8 cellular contexts compared by ENCODE assay signal in the genomic region with DNA sequence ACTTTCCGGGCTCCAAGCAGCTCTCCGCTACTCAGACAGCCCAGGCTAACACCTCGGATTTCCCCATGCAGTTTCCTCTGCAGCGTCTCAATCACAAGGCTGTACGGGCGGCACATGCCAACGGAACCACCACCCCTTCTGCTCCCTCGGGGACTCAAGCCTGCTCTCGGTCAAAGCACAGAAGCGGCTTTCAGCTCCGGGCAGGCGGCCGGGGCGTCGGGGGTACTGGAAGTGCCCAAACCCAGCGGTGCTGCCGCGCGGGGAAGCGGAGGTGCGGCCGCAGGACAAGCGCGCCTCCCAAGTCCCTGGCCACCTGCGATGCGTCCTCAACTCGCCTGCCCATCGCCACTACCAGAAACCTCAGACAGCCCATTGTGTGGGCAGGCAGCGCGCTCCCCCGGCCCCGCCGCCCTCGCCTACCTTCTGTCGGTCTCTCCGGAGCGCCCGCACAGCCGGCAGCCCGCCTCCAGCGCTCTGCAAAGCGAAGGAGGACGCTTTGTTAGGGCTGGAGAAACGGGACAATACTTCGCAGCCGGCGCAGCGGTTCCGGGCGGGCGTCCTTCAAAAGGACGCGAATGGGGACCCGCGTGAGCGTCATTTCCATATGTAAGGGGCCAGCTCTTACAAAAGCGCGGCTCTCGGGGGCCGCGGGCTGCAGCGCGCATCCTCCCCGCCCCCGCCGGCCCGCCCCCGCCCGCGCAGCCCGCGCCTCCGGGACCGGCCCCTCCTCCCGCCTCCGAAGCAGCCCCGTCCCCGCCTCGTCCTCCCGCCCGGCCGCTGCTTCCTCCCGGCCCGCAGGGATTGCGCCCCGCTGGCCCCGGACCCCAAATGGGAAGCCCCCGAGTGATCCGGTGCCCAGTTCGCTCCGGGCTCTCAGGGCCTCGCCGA. TPM values are rescaled to one million over a fixed set of nuclear protein-coding genes. Genes with fewer than 3 reads are reported as not detected.
DNase-seq lines count a peak whose midpoint lies in the region; ATAC-seq and TF ChIP-seq lines count a peak whose summit lies in the region.

No MANE protein-coding gene starts in this region.

- H3K36me3 Mint-ChIP-seq in activated T-helper 1 cell treated with anti-CD3 and anti-CD28 coated beads, Interleukin-12 subunit alpha, Interleukin-12 subunit beta, Interleukin-2, Interleukin-4 antibody, amounts not matched to agents 30 ng/mL and 10 ng/mL and 1 ng/mL, durations not matched to agents 14 hours and 24 hours and 36 hours (ENCODE audit: low read depth), result peaks cover 30% of the 10 kb centered on the region
- H3K36me3 Mint-ChIP-seq in nephron progenitor cell (ENCODE audit: low read depth), result peaks cover 4% of the 10 kb centered on the region

- H4K20me1 ChIP-seq in OCI-LY3 (ENCODE audit: insufficient read depth, low read length), result peaks cover 44% of the 10 kb centered on the region

- H3K27me3 ChIP-seq in BE2C (no peaks in the 10 kb centered on the region; the same call in 1 of the 2 replicates), OCI-LY3 (ENCODE audit: low read depth, low read length) (peaks cover 5% of the 10 kb centered on the region; the same call in 1 of the 2 replicates), subcutaneous abdominal adipose tissue (ENCODE audit: control insufficient read depth in 5 of 5, insufficient read depth in 4 of 5, low read length in 5 of 5) (peaks cover 0 to 3% (median 0%) of the 10 kb centered on the region in 5 donors)

- H3K27ac Mint-ChIP-seq in activated T-helper 1 cell treated with anti-CD3 and anti-CD28 coated beads, Interleukin-12 subunit alpha, Interleukin-12 subunit beta, Interleukin-2, Interleukin-4 antibody, amounts not matched to agents 30 ng/mL and 10 ng/mL and 1 ng/mL, durations not matched to agents 14 hours and 24 hours and 36 hours, result peak overlapping the region; percentile 49
- peak overlapping the region; percentile 11 for H3K27ac Mint-ChIP-seq in nephron progenitor cell

- no peaks in the 10 kb centered on the region for H3K9me3 Mint-ChIP-seq in activated T-helper 1 cell treated with anti-CD3 and anti-CD28 coated beads, Interleukin-12 subunit alpha, Interleukin-12 subunit beta, Interleukin-2, Interleukin-4 antibody, amounts not matched to agents 30 ng/mL and 10 ng/mL and 1 ng/mL, durations not matched to agents 14 hours and 24 hours and 36 hours
- no peaks in the 10 kb centered on the region for H3K9me3 Mint-ChIP-seq in nephron progenitor cell

- peak overlapping the region; percentile 89 for H3K4me2 ChIP-seq in OCI-LY3 (ENCODE audit: low read length)

- H3K9ac ChIP-seq in OCI-LY3 (ENCODE audit: low read length) (peak overlapping the region; percentile 86), subcutaneous abdominal adipose tissue (ENCODE audit: low read length in 5 of 5) (peak overlapping the region in 4 of 5 donors; percentile 59 to 75 (median 66))

- H3K9me3 ChIP-seq in BE2C (no peaks in the 10 kb centered on the region), OCI-LY3 (ENCODE audit: insufficient read depth, low read length) (no peaks in the 10 kb centered on the region), subcutaneous abdominal adipose tissue (ENCODE audit: control insufficient read depth in 5 of 5, low read length in 5 of 5) (no peaks in the 10 kb centered on the region)

- no peak overlapping the region for H2AFZ ChIP-seq in OCI-LY3 (ENCODE audit: low read depth, low read length)

- H3K4me1 ChIP-seq in BE2C, result no peaks in the 10 kb centered on the region
- H3K4me1 ChIP-seq in OCI-LY3 (ENCODE audit: low read length), result peaks cover 30% of the 10 kb centered on the region
- peaks cover 4 to 30% (median 29%) of the 10 kb centered on the region in 5 donors for H3K4me1 ChIP-seq in subcutaneous abdominal adipose tissue (ENCODE audit: control insufficient read depth in 5 of 5, insufficient read depth in 5 of 5, low read length in 5 of 5)

- H3K27me3 Mint-ChIP-seq in activated T-helper 1 cell treated with anti-CD3 and anti-CD28 coated beads, Interleukin-12 subunit alpha, Interleukin-12 subunit beta, Interleukin-2, Interleukin-4 antibody, amounts not matched to agents 30 ng/mL and 10 ng/mL and 1 ng/mL, durations not matched to agents 14 hours and 24 hours and 36 hours (ENCODE audit: insufficient read depth), result peaks cover 16% of the 10 kb centered on the region
- H3K27me3 Mint-ChIP-seq in nephron progenitor cell (ENCODE audit: low read depth, poor library complexity), result peaks cover 38% of the 10 kb centered on the region

- intact Hi-C loops in activated T-helper 1 cell treated with anti-CD3 and anti-CD28 coated beads, Interleukin-12 subunit alpha, Interleukin-12 subunit beta, Interleukin-2, Interleukin-4 antibody, amounts not matched to agents 30 ng/mL and 10 ng/mL and 1 ng/mL, durations not matched to agents 14 hours and 24 hours and 36 hours (cut with micrococcal nuclease), result loop anchor here (2.0 to 10.0 kb wide), 6 partner anchors 17 to 1245 kb away; partner anchors contain the start of genes DMAC2L, L2HGDH, RPS29 and TMX1

- H3K4me3 ChIP-seq in BE2C (ENCODE audit: low read depth, low read length), result peak overlapping the region; percentile 77
- H3K4me3 ChIP-seq in OCI-LY3 (ENCODE audit: low read length), result peak overlapping the region; percentile 90
- H3K4me3 ChIP-seq in fibroblast of pulmonary artery (replicated peaks; ENCODE audit: low read depth, low read length), result peak overlapping the region; percentile 72
- H3K4me3 ChIP-seq in subcutaneous abdominal adipose tissue (ENCODE audit: low read depth in 1 of 5, low read length in 5 of 5), result peak overlapping the region; percentile 80 to 87 (median 81)

- peak overlapping the region; percentile 78 for H3K27ac ChIP-seq in OCI-LY3 (ENCODE audit: low read length)
- peak overlapping the region; percentile 54 for H3K27ac ChIP-seq in subcutaneous abdominal adipose tissue (ENCODE audit: low read depth, low read length)

- peak; percentile 53 for ATAC-seq in HG03432 (IDR thresholded peaks at IDR 0.05; ENCODE audit: unreplicated experiment)

- DNase-seq in BE2C, result peak; percentile 57
- peak; percentile 48 for DNase-seq in GM19238 (ENCODE audit: insufficient read length, low spot score)
- DNase-seq in activated T-helper 1 cell treated with anti-CD3 and anti-CD28 coated beads, Interleukin-12 subunit alpha, Interleukin-12 subunit beta, Interleukin-2, Interleukin-4 antibody, amounts not matched to agents 30 ng/mL and 10 ng/mL and 1 ng/mL, durations not matched to agents 14 hours and 24 hours and 36 hours (ENCODE audit: low spot score), result peak; percentile 57
- peak; percentile 40 for DNase-seq in fibroblast of pulmonary artery (ENCODE audit: low read depth)
- peak; percentile 67 for DNase-seq in nephron progenitor cell

- H3K79me2 ChIP-seq in OCI-LY3 (ENCODE audit: low read length), result peaks cover 55% of the 10 kb centered on the region

- TF ChIP-seq CTCF in BE2C (IDR thresholded peaks at IDR 0.05; ENCODE audit: low read depth, low read length) (no peak), OCI-LY3 (IDR thresholded peaks at IDR 0.05; ENCODE audit: low read depth, low read length) (no peak), fibroblast of pulmonary artery (IDR thresholded peaks at IDR 0.05; ENCODE audit: low read length, missing control alignments) (no peak), nephron progenitor cell (IDR thresholded peaks at IDR 0.05) (no peak)

- H3K4me3 Mint-ChIP-seq in activated T-helper 1 cell treated with anti-CD3 and anti-CD28 coated beads, Interleukin-12 subunit alpha, Interleukin-12 subunit beta, Interleukin-2, Interleukin-4 antibody, amounts not matched to agents 30 ng/mL and 10 ng/mL and 1 ng/mL, durations not matched to agents 14 hours and 24 hours and 36 hours, result peak overlapping the region; percentile 91
- H3K4me3 Mint-ChIP-seq in nephron progenitor cell, result peak overlapping the region; percentile 92

- H3K4me1 Mint-ChIP-seq in activated T-helper 1 cell treated with anti-CD3 and anti-CD28 coated beads, Interleukin-12 subunit alpha, Interleukin-12 subunit beta, Interleukin-2, Interleukin-4 antibody, amounts not matched to agents 30 ng/mL and 10 ng/mL and 1 ng/mL, durations not matched to agents 14 hours and 24 hours and 36 hours (ENCODE audit: low read depth), result peaks cover 73% of the 10 kb centered on the region
- H3K4me1 Mint-ChIP-seq in nephron progenitor cell, result peaks cover 56% of the 10 kb centered on the region

- H3K36me3 ChIP-seq in BE2C, result no peaks in the 10 kb centered on the region
- H3K36me3 ChIP-seq in OCI-LY3 (replicated peaks; ENCODE audit: low read depth, low read length), result peaks cover 39% of the 10 kb centered on the region
- H3K36me3 ChIP-seq in subcutaneous abdominal adipose tissue (ENCODE audit: control insufficient read depth in 5 of 5, insufficient read depth in 5 of 5, low read length in 5 of 5), result peaks cover 0 to 3% (median 0%) of the 10 kb centered on the region in 5 donors

RNA-seq across cellular contexts. Expression of gene NIN, which starts 0.7 kb away (rescaled TPM):
- 9.4 TPM for polyA plus RNA-seq in BE2C (2012; ENCODE audit: insufficient read depth, insufficient read length, low read depth)
- total RNA-seq in activated T-helper 1 cell treated with anti-CD3 and anti-CD28 coated beads, Interleukin-12 subunit alpha, Interleukin-12 subunit beta, Interleukin-2, Interleukin-4 antibody, amounts not matched to agents 30 ng/mL and 10 ng/mL and 1 ng/mL, durations not matched to agents 14 hours and 24 hours and 36 hours, result 39.9 and 43.3 TPM in 2 replicates

RNA-seq across cellular contexts. Expression of gene ABHD12B, which starts 41.6 kb away (rescaled TPM):
- not detected for polyA plus RNA-seq in BE2C (2012; ENCODE audit: insufficient read depth, insufficient read length, low read depth)
- not detected in 2 replicates for total RNA-seq in activated T-helper 1 cell treated with anti-CD3 and anti-CD28 coated beads, Interleukin-12 subunit alpha, Interleukin-12 subunit beta, Interleukin-2, Interleukin-4 antibody, amounts not matched to agents 30 ng/mL and 10 ng/mL and 1 ng/mL, durations not matched to agents 14 hours and 24 hours and 36 hours

Comparison
In these comparisons a context has a peak if more than half of its experiments do, and no peak if none do; other contexts are left out.
1. Peak in every context shown above with its lines: DNase-seq, ATAC-seq, H3K4me3 ChIP-seq and H3K27ac ChIP-seq.